In genomic region chrX:131046596-131046995, GRCh38 we compare ENCODE assay signal across 35 cellular contexts. TPM values are rescaled to one million over a fixed set of nuclear protein-coding genes. Genes with fewer than 3 reads are reported as not detected.
"Had no signal": no experiment of that assay in that cellular context is flagged by ENCODE, and none has a peak within 500 bp of the region (broad histone marks: within the 10 kb centered on the region; RNA-seq: fewer than 3 reads in every experiment).

No MANE protein-coding gene starts in this region.

- H3K4me1 Mint-ChIP-seq: activated CD4-positive, alpha-beta T cell treated with anti-CD3 and anti-CD28 coated beads for 36 hours; activated CD4-positive, alpha-beta T cell treated with anti-CD3 and anti-CD28 coated beads, Interleukin-2, amount 10 ng/mL, durations not matched to agents 7 days and 5 days; activated naive CD4-positive, alpha-beta T cell treated with anti-CD3 and anti-CD28 coated beads, Interleukin-2, amount 10 ng/mL, durations not matched to agents 7 days and 5 days; activated naive CD8-positive, alpha-beta T cell treated with anti-CD3 and anti-CD28 coated beads, Interleukin-2, amount 50 U/mL, for 24 hours; central memory CD8-positive, alpha-beta T cell had no signal

- ATAC-seq: activated CD4-positive, alpha-beta T cell treated with anti-CD3 and anti-CD28 coated beads for 36 hours; activated CD4-positive, CD25-positive, alpha-beta regulatory T cell treated with anti-CD3 and anti-CD28 coated beads, Interleukin-2, amount 50 U/mL, for 24 hours; activated CD8-positive, alpha-beta T cell treated with anti-CD3 and anti-CD28 coated beads, Interleukin-2, amount 10 ng/mL, durations not matched to agents 7 days and 5 days; activated naive CD8-positive, alpha-beta T cell treated with anti-CD3 and anti-CD28 coated beads, Interleukin-2, amount 50 U/mL, for 24 hours; PC-3; WTC11 had no signal

- H3K27ac Mint-ChIP-seq: activated CD4-positive, alpha-beta T cell treated with anti-CD3 and anti-CD28 coated beads for 36 hours; activated CD4-positive, alpha-beta T cell treated with anti-CD3 and anti-CD28 coated beads, Interleukin-2, amount 10 ng/mL, durations not matched to agents 7 days and 5 days; activated CD8-positive, alpha-beta T cell treated with anti-CD3 and anti-CD28 coated beads, Interleukin-2, amount 10 ng/mL, durations not matched to agents 7 days and 5 days; activated naive CD4-positive, alpha-beta T cell treated with anti-CD3 and anti-CD28 coated beads, Interleukin-2, amount 10 ng/mL, durations not matched to agents 7 days and 5 days; activated naive CD8-positive, alpha-beta T cell; activated naive CD8-positive, alpha-beta T cell treated with anti-CD3 and anti-CD28 coated beads, Interleukin-2, amount 50 U/mL, for 24 hours; activated T-cell treated with anti-CD3 and anti-CD28 coated beads, Interleukin-2, amount 50 U/mL, for 24 hours; activated T-helper 2 cell treated with anti-CD3 and anti-CD28 coated beads, Interferon-gamma antibody, Interleukin-2, Interleukin-4, amounts not matched to agents 10 μg/mL and 5 μg/mL and 100 μg/mL, durations not matched to agents 14 hours and 24 hours and 36 hours; T-helper 1 cell treated with Interleukin-12 subunit alpha and Interleukin-12 subunit beta and Interleukin-4 antibody, amounts not matched to agents 30 μg/mL and 1 μg/mL, for 36 hours; T-helper 2 cell treated with Interferon-gamma antibody and Interleukin-4, amounts not matched to agents 5 μg/mL and 100 μg/mL, for 36 hours; WTC11 had no signal

- H3K4me1 ChIP-seq: Peyer's patch, SJSA1 had no signal

- H3K9me3 Mint-ChIP-seq: activated CD4-positive, alpha-beta T cell treated with anti-CD3 and anti-CD28 coated beads, Interleukin-2, amount 10 ng/mL, durations not matched to agents 7 days and 5 days; activated naive CD4-positive, alpha-beta T cell treated with anti-CD3 and anti-CD28 coated beads, Interleukin-2, amount 10 ng/mL, durations not matched to agents 7 days and 5 days; activated naive CD8-positive, alpha-beta T cell treated with anti-CD3 and anti-CD28 coated beads, Interleukin-2, amount 50 U/mL, for 24 hours; activated T-cell treated with anti-CD3 and anti-CD28 coated beads, Interleukin-2, amount 50 U/mL, for 24 hours; activated T-helper 2 cell treated with anti-CD3 and anti-CD28 coated beads, Interferon-gamma antibody, Interleukin-2, Interleukin-4, amounts not matched to agents 10 μg/mL and 5 μg/mL and 100 μg/mL, durations not matched to agents 14 hours and 24 hours and 36 hours; central memory CD8-positive, alpha-beta T cell; T-helper 1 cell treated with Interleukin-12 subunit alpha and Interleukin-12 subunit beta and Interleukin-4 antibody, amounts not matched to agents 30 μg/mL and 1 μg/mL, for 36 hours; T-helper 2 cell treated with Interferon-gamma antibody and Interleukin-4, amounts not matched to agents 5 μg/mL and 100 μg/mL, for 36 hours; WTC11 had no signal

- H3K9me3 ChIP-seq: Peyer's patch, SJSA1, SK-N-SH had no signal

- H3K4me2 ChIP-seq: KMS-11, SK-N-SH had no signal

- H3K9me2 ChIP-seq: SK-N-SH had no signal

- H3K4me3 Mint-ChIP-seq: activated CD4-positive, alpha-beta T cell treated with anti-CD3 and anti-CD28 coated beads for 36 hours; activated CD4-positive, alpha-beta T cell treated with anti-CD3 and anti-CD28 coated beads, Interleukin-2, amount 10 ng/mL, durations not matched to agents 7 days and 5 days; activated CD8-positive, alpha-beta T cell treated with anti-CD3 and anti-CD28 coated beads, Interleukin-2, amount 10 ng/mL, durations not matched to agents 7 days and 5 days; activated naive CD4-positive, alpha-beta T cell treated with anti-CD3 and anti-CD28 coated beads, Interleukin-2, amount 10 ng/mL, durations not matched to agents 7 days and 5 days; activated naive CD8-positive, alpha-beta T cell; activated naive CD8-positive, alpha-beta T cell treated with anti-CD3 and anti-CD28 coated beads, Interleukin-2, amount 50 U/mL, for 24 hours; activated T-cell treated with anti-CD3 and anti-CD28 coated beads, Interleukin-2, amount 50 U/mL, for 24 hours; central memory CD8-positive, alpha-beta T cell; T-helper 1 cell treated with Interleukin-12 subunit alpha and Interleukin-12 subunit beta and Interleukin-4 antibody, amounts not matched to agents 30 μg/mL and 1 μg/mL, for 36 hours; T-helper 2 cell treated with Interferon-gamma antibody and Interleukin-4, amounts not matched to agents 5 μg/mL and 100 μg/mL, for 36 hours; WTC11 had no signal

- H3K36me3 Mint-ChIP-seq: activated naive CD4-positive, alpha-beta T cell treated with anti-CD3 and anti-CD28 coated beads, Interleukin-2, amount 10 ng/mL, durations not matched to agents 7 days and 5 days; activated naive CD8-positive, alpha-beta T cell; WTC11 had no signal

- H3K4me3 ChIP-seq: Peyer's patch, SJSA1 had no signal

- H3K36me3 ChIP-seq: brain microvascular endothelial cell, Peyer's patch, SJSA1 had no signal

- H3K9ac ChIP-seq: KMS-11, SK-N-SH had no signal

- H3K27ac ChIP-seq: brain microvascular endothelial cell, KMS-11, Peyer's patch, SJSA1 had no signal

- DNase-seq: activated CD4-positive, alpha-beta T cell treated with anti-CD3 and anti-CD28 coated beads for 36 hours; activated CD4-positive, alpha-beta T cell treated with anti-CD3 and anti-CD28 coated beads, Interleukin-2, amount 10 ng/mL, durations not matched to agents 7 days and 5 days; activated CD4-positive, alpha-beta T cell treated with anti-CD3 and anti-CD28 coated beads, Interleukin-2, amount 50 U/mL, for 48 hours; activated CD8-positive, alpha-beta T cell treated with anti-CD3 and anti-CD28 coated beads, Interleukin-2, amount 10 ng/mL, durations not matched to agents 7 days and 5 days; activated naive CD4-positive, alpha-beta T cell treated with anti-CD3 and anti-CD28 coated beads, Interleukin-2, amount 10 ng/mL, durations not matched to agents 7 days and 5 days; activated naive CD8-positive, alpha-beta T cell treated with anti-CD3 and anti-CD28 coated beads, Interleukin-2, amount 50 U/mL, for 24 hours; activated T-cell treated with anti-CD3 and anti-CD28 coated beads, Interleukin-2, amount 50 U/mL, for 24 hours; anterior cingulate cortex; brain microvascular endothelial cell; NCI-H1092 treated with DMSO at 0.1 percent for 48 hours; NCI-H1417; NCI-H146; NCI-H187 treated with DMSO at 0.1 percent for 48 hours; NCI-H2081; NCI-H2171 treated with DMSO at 0.1 percent for 48 hours; NCI-H345; NCI-H524 treated with DMSO at 0.1 percent for 48 hours; NCI-H748 treated with DMSO at 0.1 percent for 48 hours; NK-92 treated with Interleukin-12 subunit alpha and Interleukin-12 subunit beta, amount 100 ng/mL, for 24 hours; PC-3; Peyer's patch; RPMI8226; SHP77 treated with DMSO at 0.1 percent for 48 hours; SK-N-SH had no signal

- H3K27me3 ChIP-seq: brain microvascular endothelial cell, Peyer's patch, SJSA1 had no signal

RNA-seq across cellular contexts. Expression of gene ARHGAP36, which starts 11.6 kb away (rescaled TPM):
- total RNA-seq: activated CD4-positive, alpha-beta T cell treated with anti-CD3 and anti-CD28 coated beads for 36 hours; activated CD4-positive, alpha-beta T cell treated with anti-CD3 and anti-CD28 coated beads, Interleukin-2, amount 10 ng/mL, durations not matched to agents 7 days and 5 days; activated CD8-positive, alpha-beta T cell treated with anti-CD3 and anti-CD28 coated beads, Interleukin-2, amount 10 ng/mL, durations not matched to agents 7 days and 5 days; activated T-helper 2 cell treated with anti-CD3 and anti-CD28 coated beads, Interferon-gamma antibody, Interleukin-2, Interleukin-4, amounts not matched to agents 10 μg/mL and 5 μg/mL and 100 μg/mL, durations not matched to agents 14 hours and 24 hours and 36 hours; LHCN-M2; NCI-H460; PC-3; Peyer's patch; SJSA1 had no signal
